ENCODE assay signal across 8 cellular contexts in genomic region chr7:95690367-95690947, GRCh38.
DNase-seq lines count a peak whose midpoint lies in the region; ATAC-seq, FAIRE-seq and TF ChIP-seq lines count a peak whose summit lies in the region.

No MANE protein-coding gene starts in this region.

- TF ChIP-seq CTCF in A673 (conservative IDR thresholded peaks at IDR 0.05; ENCODE audit: low read depth, low read length) (peak; percentile 73), GM12873 (IDR thresholded peaks at IDR 0.05; ENCODE audit: insufficient read depth, low read depth, low read length, missing control alignments) (peak; percentile 35), pancreas (IDR thresholded peaks at IDR 0.05) (peak; percentile 19 to 46 (median 44))

- H3K27ac ChIP-seq in A673 (ENCODE audit: low read depth, low read length, poor library complexity, severe bottlenecking) (no peak overlapping the region), pancreas (no peak overlapping the region)

- peak; percentile 70 for DNase-seq in A673 (ENCODE audit: low spot score)
- peak; percentile 39 to 92 (median 72) for DNase-seq in NCI-H1417 (lab: John Stamatoyannopoulos, UW)
- DNase-seq in SW480 (ENCODE audit: low spot score): peak; percentile 80
- DNase-seq in frontal cortex (ENCODE audit: low spot score in 2 of 2): no peak
- DNase-seq in pancreas: peak in 1 of 6 donors; percentile 26
- DNase-seq in activated gamma-delta T cell (lab: John Stamatoyannopoulos, UW): no peak

- no peaks in the 10 kb centered on the region for H3K9me3 ChIP-seq in A673 (ENCODE audit: low read depth, low read length, poor library complexity, severe bottlenecking)
- H3K9me3 ChIP-seq in pancreas: no peaks in the 10 kb centered on the region

- intact Hi-C loops in A673 (cut with micrococcal nuclease; ENCODE audit: unreplicated experiment): no loop called here
- intact Hi-C loops in pancreas (cut with DNase I): no loop called here

- POLR2A ChIA-PET in A673 (lab: Charles Lee; ENCODE audit: low non-redundant PET): interaction anchor here (0.6 kb wide), 1 partner anchor 179 kb away, joined by 3 read pairs; no protein-coding TSS in a partner anchor

- H3K4me1 ChIP-seq in A673 (ENCODE audit: insufficient read depth, low read length, poor library complexity, severe bottlenecking) (no peaks in the 10 kb centered on the region), pancreas (no peaks in the 10 kb centered on the region)

- ATAC-seq in HG02759 (IDR thresholded peaks at IDR 0.05; ENCODE audit: unreplicated experiment) (peak; percentile 91), pancreas (peak; percentile 67 to 87 (median 82))

- no peaks in the 10 kb centered on the region for H3K27me3 ChIP-seq in A673 (replicated peaks; ENCODE audit: insufficient read depth, low read depth, low read length, poor library complexity)
- H3K27me3 ChIP-seq in pancreas: peaks cover 0 to 3% (median 0%) of the 10 kb centered on the region in 4 donors

- H3K36me3 ChIP-seq in A673 (ENCODE audit: insufficient read depth, low read length, poor library complexity, severe bottlenecking) (no peaks in the 10 kb centered on the region), pancreas (no peaks in the 10 kb centered on the region)

- BruUV-seq in A673 (replicated peaks; lab: Mats Ljungman, UMichigan): no TSS peak

- CTCF ChIA-PET in A673 (lab: Charles Lee): interaction anchor here (0.6 to 2.3 kb wide), 22 partner anchors 9 to 1402 kb away, joined by 3 to 35 read pairs (median 4); no protein-coding TSS in a partner anchor

- FAIRE-seq in frontal cortex (lab: Jason Lieb, UNC): peak; percentile 82
- FAIRE-seq in pancreas (lab: Jason Lieb, UNC): peak; percentile 87

- H3K4me3 ChIP-seq in A673 (ENCODE audit: low read depth, low read length, poor library complexity, severe bottlenecking): no peak overlapping the region
- H3K4me3 ChIP-seq in pancreas: no peak overlapping the region

- 3 to 5% methylated on average over 3 of the region's 3 CpGs for WGBS in pancreas, 2 donors

Comparison
In these comparisons a context has a peak if more than half of its experiments do, and no peak if none do; other contexts are left out.
1. DNase-seq: peak in A673 (single experiment), NCI-H1417 (3 of 3) and SW480 (single experiment); none in frontal cortex (0 of 2) and activated gamma-delta T cell (single experiment).
2. Peak in every context shown above with its lines, with median percentiles within 50 percentile points of each other: CTCF ChIP-seq.